8 cellular contexts compared by ENCODE assay signal in genomic region chr14:75088566-75089373, GRCh38. TPM values are rescaled to one million over a fixed set of nuclear protein-coding genes. Genes with fewer than 3 reads are reported as not detected.
DNase-seq lines count a peak whose midpoint lies in the region; ATAC-seq and TF ChIP-seq lines count a peak whose summit lies in the region.

No MANE protein-coding gene starts in this region.

- ATAC-seq in activated T-cell treated with anti-CD3 and anti-CD28 coated beads, Interleukin-2, amount 50 U/mL, for 72 hours (replicated peaks in 1 of 2) = peak; percentile 36 to 54
- ATAC-seq in psoas muscle (peak; percentile 67 to 82 (median 70)), GM18511 (IDR thresholded peaks at IDR 0.05; ENCODE audit: unreplicated experiment) (no peak), GM21528 (IDR thresholded peaks at IDR 0.05; ENCODE audit: low FRiP score, unreplicated experiment) (no peak)

- H3K36me3 ChIP-seq in psoas muscle (ENCODE audit: insufficient read depth in 1 of 2, low read depth in 1 of 2) = peaks cover 15 to 100% of the 10 kb centered on the region in 2 donors

- no peaks in the 10 kb centered on the region for H3K9me3 Mint-ChIP-seq in activated T-cell treated with anti-CD3 and anti-CD28 coated beads, Interleukin-2, amount 50 U/mL, for 72 hours

- 68 to 71% (median 69%) methylated on average over 7 of the region's 7 CpGs for WGBS in psoas muscle, 3 donors

- peak; percentile 76 for TF ChIP-seq CTCF in psoas muscle (IDR thresholded peaks at IDR 0.05)

- H3K27ac ChIP-seq in psoas muscle = no peak overlapping the region

- CTCF ChIA-PET in HEK293T (lab: Yijun Ruan, JAX) = interaction anchor here (0.7 to 1.9 kb wide), 19 partner anchors 8 to 228 kb away, joined by 3 to 11 read pairs (median 4); partner anchors contain the start of genes ACYP1 and RPS6KL1

- no peaks in the 10 kb centered on the region for H3K27me3 Mint-ChIP-seq in activated T-cell treated with anti-CD3 and anti-CD28 coated beads, Interleukin-2, amount 50 U/mL, for 72 hours (ENCODE audit: low read depth)

- H3K36me3 Mint-ChIP-seq in activated T-cell treated with anti-CD3 and anti-CD28 coated beads, Interleukin-2, amount 50 U/mL, for 72 hours (ENCODE audit: insufficient read depth in 2 of 2) = peaks cover 4 to 13% of the 10 kb centered on the region in 2 donors

- no peaks in the 10 kb centered on the region for H3K9me3 ChIP-seq in psoas muscle

- H3K4me1 Mint-ChIP-seq in activated T-cell treated with anti-CD3 and anti-CD28 coated beads, Interleukin-2, amount 50 U/mL, for 72 hours (ENCODE audit: low read depth) = no peaks in the 10 kb centered on the region

- no peak overlapping the region for H3K4me3 ChIP-seq in psoas muscle

- intact Hi-C loops in head of caudate nucleus (cut with DNase I) (no loop called here), psoas muscle (cut with DNase I) (loop anchor here (1.0 to 10.0 kb wide), 5 partner anchors 144 to 230 kb away; no protein-coding TSS in a partner anchor)

- DNase-seq in COLO829 (ENCODE audit: low spot score) (peak; percentile 63), HEK293T (ENCODE audit: extremely low spot score) (peak; percentile 59), NCI-H82 treated with DMSO at 0.1 percent for 48 hours (lab: John Stamatoyannopoulos, UW; ENCODE audit: unreplicated experiment) (peak; percentile 1), head of caudate nucleus (peak in 27 of 42 donors; percentile 19 to 85 (median 59)), psoas muscle (no peak)
- DNase-seq in activated T-cell treated with anti-CD3 and anti-CD28 coated beads, Interleukin-2, amount 50 U/mL, for 72 hours = peak; percentile 28 to 45

- H3K4me3 Mint-ChIP-seq in activated T-cell treated with anti-CD3 and anti-CD28 coated beads, Interleukin-2, amount 50 U/mL, for 72 hours = no peak overlapping the region

- H3K27ac Mint-ChIP-seq in activated T-cell treated with anti-CD3 and anti-CD28 coated beads, Interleukin-2, amount 50 U/mL, for 72 hours = no peak overlapping the region

- POLR2A ChIA-PET in HEK293T (lab: Yijun Ruan, JAX) = interaction anchor here (0.6 kb wide), 1 partner anchor 71 kb away, joined by 6 read pairs; no protein-coding TSS in a partner anchor

- no peaks in the 10 kb centered on the region for H3K4me1 ChIP-seq in psoas muscle

- H3K27me3 ChIP-seq in psoas muscle (ENCODE audit: insufficient read depth in 3 of 3, low read length in 2 of 3) = no peaks in the 10 kb centered on the region

TF ChIP-seq in HEK293T, 16 proteins besides CTCF, POLR2A, EP300 and RAD21:
- TF ChIP-seq L3MBTL2 (conservative IDR thresholded peaks at IDR 0.05) (no peak), ARNT (IDR thresholded peaks at IDR 0.05) (no peak), SP1 (IDR thresholded peaks at IDR 0.05) (no peak), TARDBP (IDR thresholded peaks at IDR 0.05) (no peak), CTBP1 (IDR thresholded peaks at IDR 0.05; ENCODE audit: borderline replicate concordance) (no peak), ELF4 (IDR thresholded peaks at IDR 0.05) (no peak), FOXA1 (IDR thresholded peaks at IDR 0.05) (no peak), FOXK2 (IDR thresholded peaks at IDR 0.05) (no peak)
TF ChIP-seq in HEK293T: peak in this region for 0.

RNA-seq across cellular contexts. Expression of gene ZC2HC1C, which starts 19.3 kb away (rescaled TPM):
- total RNA-seq in activated T-cell treated with anti-CD3 and anti-CD28 coated beads, Interleukin-2, amount 50 U/mL, for 72 hours = 1 to 10 TPM; 1.2 to 3.0 TPM
- total RNA-seq in psoas muscle = 1 to 10 TPM; 2.5 to 6.4 (median 3.6) TPM
- polyA plus RNA-seq in psoas muscle = 10 to 100 TPM in 1 of 3 donors, 1 to 10 TPM in 2; 2.7 to 17.3 (median 8.8) TPM

RNA-seq across cellular contexts. Expression of gene ACYP1, which starts 24.9 kb away (rescaled TPM):
- total RNA-seq in activated T-cell treated with anti-CD3 and anti-CD28 coated beads, Interleukin-2, amount 50 U/mL, for 72 hours = 10 to 100 TPM; 40.5 to 44.9 TPM
- total RNA-seq in psoas muscle = 10 to 100 TPM in 2 of 4 donors, 1 to 10 TPM in 2; 7.1 to 22.0 (median 10.6) TPM
- 10 to 100 TPM; 11.7 to 25.9 (median 17.1) TPM for polyA plus RNA-seq in psoas muscle

RNA-seq across cellular contexts. Expression of gene MLH3, which starts 37.5 kb away (rescaled TPM):
- 10 to 100 TPM; 16.9 to 19.3 TPM for total RNA-seq in activated T-cell treated with anti-CD3 and anti-CD28 coated beads, Interleukin-2, amount 50 U/mL, for 72 hours
- total RNA-seq in psoas muscle = 10 to 100 TPM; 12.5 to 24.1 (median 17.2) TPM
- polyA plus RNA-seq in psoas muscle = 10 to 100 TPM in 1 of 3 donors, 1 to 10 TPM in 2; 7.9 to 15.7 (median 10.0) TPM

RNA-seq across cellular contexts. Expression of gene NEK9, which starts 38.1 kb away (rescaled TPM):
- total RNA-seq in activated T-cell treated with anti-CD3 and anti-CD28 coated beads, Interleukin-2, amount 50 U/mL, for 72 hours = 10 to 100 TPM; 64.1 to 77.5 TPM
- total RNA-seq in psoas muscle = 100 to 1,000 TPM in 1 of 4 donors, 10 to 100 TPM in 3; 69.1 to 116 (median 88.5) TPM
- 10 to 100 TPM; 17.9 to 49.0 (median 28.0) TPM for polyA plus RNA-seq in psoas muscle

Comparison
In these comparisons a context has a peak if more than half of its experiments do, and no peak if none do; other contexts are left out.
1. DNase-seq: peak in COLO829 (single experiment), HEK293T (single experiment), NCI-H82 treated with DMSO at 0.1 percent for 48 hours (single experiment), activated T-cell treated with anti-CD3 and anti-CD28 coated beads, Interleukin-2, amount 50 U/mL, for 72 hours (2 of 2) and head of caudate nucleus (27 of 42); none in psoas muscle (0 of 2).
2. ATAC-seq: peak in activated T-cell treated with anti-CD3 and anti-CD28 coated beads, Interleukin-2, amount 50 U/mL, for 72 hours (2 of 2) and psoas muscle (4 of 4); none in GM18511 (single experiment) and GM21528 (single experiment).